10 cellular contexts compared by ENCODE assay signal in genomic region chr17:18981642-18982424, GRCh38. TPM values are rescaled to one million over a fixed set of nuclear protein-coding genes. Genes with fewer than 3 reads are reported as not detected.
DNase-seq lines count a peak whose midpoint lies in the region; ATAC-seq, FAIRE-seq and TF ChIP-seq lines count a peak whose summit lies in the region.
"Had no signal": no experiment of that assay in that cellular context is flagged by ENCODE, and none has a peak within 500 bp of the region (broad histone marks: within the 10 kb centered on the region; RNA-seq: fewer than 3 reads in every experiment).

No MANE protein-coding gene starts in this region.

- peak overlapping the region; percentile 46 for H3K27ac Mint-ChIP-seq in Caco-2 (ENCODE audit: unreplicated experiment)

- no TSS peak for BruUV-seq in Caco-2 (replicated peaks; lab: Mats Ljungman, UMichigan)

- peak; percentile 84 for ATAC-seq in body of pancreas

- H3K27me3 Mint-ChIP-seq in Caco-2 (ENCODE audit: insufficient read depth, unreplicated experiment), result no peaks in the 10 kb centered on the region

- H3K27me3 ChIP-seq in Caco-2 (replicated peaks; ENCODE audit: control insufficient read depth, insufficient read depth, low read length) (no peaks in the 10 kb centered on the region), body of pancreas (no peaks in the 10 kb centered on the region), muscle layer of duodenum (ENCODE audit: low read depth, low read length) (no peaks in the 10 kb centered on the region)

- H3K9me3 Mint-ChIP-seq in Caco-2 (ENCODE audit: unreplicated experiment), result no peaks in the 10 kb centered on the region

- no peak overlapping the region for H3K4me3 ChIP-seq in Caco-2 (ENCODE audit: low read depth, low read length)
- no peak overlapping the region for H3K4me3 ChIP-seq in body of pancreas
- no peak overlapping the region for H3K4me3 ChIP-seq in muscle layer of duodenum (ENCODE audit: low read depth in 1 of 2, low read length in 2 of 2)

- intact Hi-C loops in Caco-2 (cut with micrococcal nuclease; ENCODE audit: unreplicated experiment), result no loop called here
- intact Hi-C loops in body of pancreas (cut with DNase I), result no loop called here

- H3K4me1 ChIP-seq in Caco-2 (peaks cover 20% of the 10 kb centered on the region), body of pancreas (peaks cover 35% of the 10 kb centered on the region), muscle layer of duodenum (ENCODE audit: control insufficient read depth in 1 of 2, insufficient read depth in 2 of 2, low read length in 2 of 2) (no peaks in the 10 kb centered on the region)

- DNase-seq in Caco-2 (no peak), HTR-8/SVneo (ENCODE audit: insufficient read length, low spot score) (peak; percentile 85), body of pancreas (peak; percentile 64 to 85 (median 82)), NCI-H2227 (lab: John Stamatoyannopoulos, UW; ENCODE audit: unreplicated experiment) (no peak), NCI-H2029 treated with DMSO at 0.1 percent for 48 hours (lab: John Stamatoyannopoulos, UW) (no peak), DMS114 treated with DMSO at 0.1 percent for 48 hours (lab: John Stamatoyannopoulos, UW; ENCODE audit: unreplicated experiment) (no peak)
- DNase-seq in activated CD8-positive, alpha-beta memory T cell treated with anti-CD3 and anti-CD28 coated beads, Interleukin-2, amount 50 U/mL, for 4 hours, result no peak

- peaks cover 1% of the 10 kb centered on the region; the same call in 1 of the 2 replicates for H3K36me3 ChIP-seq in Caco-2 (ENCODE audit: control insufficient read depth, insufficient read depth, low read length)
- peaks cover 0 to 9% of the 10 kb centered on the region in 2 donors for H3K36me3 ChIP-seq in body of pancreas (replicated peaks in 1 of 2; ENCODE audit: insufficient read depth in 1 of 2, low read depth in 2 of 2)
- peaks cover 0 to 11% of the 10 kb centered on the region in 2 donors for H3K36me3 ChIP-seq in muscle layer of duodenum (ENCODE audit: control insufficient read depth in 1 of 2, insufficient read depth in 2 of 2, low read length in 2 of 2)

- no peak overlapping the region for H3K4me3 Mint-ChIP-seq in Caco-2 (ENCODE audit: unreplicated experiment)

- TF ChIP-seq POLR2A in body of pancreas (IDR thresholded peaks at IDR 0.05), result no peak

- no peak for TF ChIP-seq CTCF in Caco-2 (IDR thresholded peaks at IDR 0.05; ENCODE audit: insufficient read depth in 1 of 2, low read depth in 1 of 2, low read length in 1 of 2, severe bottlenecking in 1 of 2, unreplicated experiment in 1 of 2)
- no peak for TF ChIP-seq CTCF in body of pancreas (IDR thresholded peaks at IDR 0.05)

- peaks cover 37% of the 10 kb centered on the region for H3K36me3 Mint-ChIP-seq in Caco-2 (ENCODE audit: insufficient read depth, unreplicated experiment)

- no peaks in the 10 kb centered on the region for H3K4me1 Mint-ChIP-seq in Caco-2 (ENCODE audit: low read depth, unreplicated experiment)

- no peaks in the 10 kb centered on the region for H3K9me3 ChIP-seq in Caco-2
- H3K9me3 ChIP-seq in body of pancreas, result no peaks in the 10 kb centered on the region
- H3K9me3 ChIP-seq in muscle layer of duodenum (ENCODE audit: control insufficient read depth in 1 of 2, low read length in 2 of 2), result no peaks in the 10 kb centered on the region

- 55 to 75% methylated on average over 10 to 29 of the region's 30 CpGs for WGBS in body of pancreas, 2 donors

- peak overlapping the region; percentile 55 to 83 (median 80) for H3K27ac ChIP-seq in body of pancreas
- H3K27ac ChIP-seq in muscle layer of duodenum (ENCODE audit: low read length), result peak overlapping the region; percentile 79
- H3K27ac ChIP-seq: KMS-11 had no signal

- POLR2A ChIA-PET in Caco-2 (lab: Charles Lee), result no interaction called here

- FAIRE-seq in HTR-8/SVneo (lab: Jason Lieb, UNC), result peak; percentile 97

- CTCF ChIA-PET in Caco-2 (lab: Charles Lee), result interaction anchor here (0.5 kb wide), 1 partner anchor 67 kb away, joined by 3 read pairs; no protein-coding TSS in a partner anchor

RNA-seq across cellular contexts. Expression of gene FAM83G, which starts 22.7 kb away (rescaled TPM):
- total RNA-seq in Caco-2 (2022) (24.3 and 28.1 TPM in 2 replicates), body of pancreas (10 to 100 TPM; 11.4 to 16.5 TPM)

RNA-seq across cellular contexts. Expression of gene SLC5A10, which starts 29.9 kb away (rescaled TPM):
- total RNA-seq in Caco-2 (2022) (0.19 and 0.27 TPM in 2 replicates), body of pancreas (not detected)
- total RNA-seq: kidney epithelial cell had no signal

Comparison
In these comparisons a context has a peak if more than half of its experiments do, and no peak if none do; other contexts are left out.
1. DNase-seq: peak in HTR-8/SVneo (single experiment) and body of pancreas (4 of 4); none in Caco-2 (0 of 2), NCI-H2227 (single experiment), NCI-H2029 treated with DMSO at 0.1 percent for 48 hours (single experiment), activated CD8-positive, alpha-beta memory T cell treated with anti-CD3 and anti-CD28 coated beads, Interleukin-2, amount 50 U/mL, for 4 hours (single experiment) and DMS114 treated with DMSO at 0.1 percent for 48 hours (single experiment).